Comparison of ENCODE assay signal across 22 cellular contexts in the genomic region with DNA sequence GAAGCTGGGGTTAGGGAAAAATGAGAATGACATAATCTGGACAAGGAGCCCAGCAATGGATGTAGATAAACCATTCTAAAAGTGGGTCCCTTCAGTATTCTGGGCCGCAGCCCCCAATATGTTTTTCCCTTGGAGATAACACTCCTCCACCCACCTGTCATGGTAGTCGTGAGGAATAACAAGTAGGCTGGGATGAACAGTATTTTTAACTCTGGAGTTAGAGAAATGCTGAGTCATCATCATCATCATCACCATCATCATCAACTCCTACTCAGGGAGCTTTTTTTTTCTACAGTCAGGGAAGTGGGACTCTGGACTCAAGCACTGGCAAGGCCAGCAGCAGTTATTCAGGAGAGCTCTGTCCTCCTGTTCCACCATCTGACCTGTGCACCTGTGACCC. TPM values are rescaled to one million over a fixed set of nuclear protein-coding genes. Genes with fewer than 3 reads are reported as not detected.
DNase-seq lines count a peak whose midpoint lies in the region; ATAC-seq, FAIRE-seq and TF ChIP-seq lines count a peak whose summit lies in the region.
"Had no signal": no experiment of that assay in that cellular context is flagged by ENCODE, and none has a peak within 500 bp of the region (broad histone marks: within the 10 kb centered on the region; RNA-seq: fewer than 3 reads in every experiment).

No MANE protein-coding gene starts in this region.

- no peak overlapping the region for H2BK120ac ChIP-seq in H1 (replicated peaks; ENCODE audit: low read depth, low read length)

- 0 out of 2 replicates have a peak overlapping the region, but pooled peaks have one; percentile 51 for H3K27ac Mint-ChIP-seq in GM23338
- H3K27ac Mint-ChIP-seq: CD4-positive, CD25-positive, alpha-beta regulatory T cell; CD8-positive, alpha-beta memory T cell had no signal

- DNase-seq in A172 (ENCODE audit: low spot score) (peak; percentile 20), GM23338 (ENCODE audit: low spot score) (no peak), RKO (ENCODE audit: low spot score) (peak; percentile 2), H1 (ENCODE audit: low read depth in 1 of 2, low spot score in 2 of 2) (no peak), glomerular visceral epithelial cell (ENCODE audit: extremely low spot score) (no peak), SK-N-SH (no peak), H7 (no peak), left colon (no peak)
- DNase-seq: 8988T; ACHN; BE2C; C1 segment of cervical spinal cord; CD4-positive, CD25-positive, alpha-beta regulatory T cell; CD8-positive, alpha-beta memory T cell; COR-L47; GOT3; Karpas-422; KBM-7 had no signal

- TF ChIP-seq RAD21 in H1 (IDR thresholded peaks at IDR 0.05 in 1 of 2, conservative IDR thresholded peaks at IDR 0.05 in 1 of 2; ENCODE audit: low read depth in 2 of 2, low read length in 2 of 2), result no peak
- no peak for TF ChIP-seq RAD21 in SK-N-SH (IDR thresholded peaks at IDR 0.05; ENCODE audit: low read length)

- H2BK12ac ChIP-seq in H1 (ENCODE audit: low read depth, low read length), result no peak overlapping the region

- WGBS in H1 (ENCODE audit: extremely low coverage in 1 of 2, insufficient coverage in 1 of 2, insufficient read length in 1 of 2, insufficient replicate concordance in 2 of 2, low coverage in 1 of 2, low lambda C conversion rate in 2 of 2, missing lambda C conversion rate in 1 of 2), 2 experiments, result 79% methylated on average over 2 of the region's 2 CpGs; no CpG with 5 or more reads in 1 of the 2 experiments
- 30% methylated on average over 2 of the region's 2 CpGs for WGBS in SK-N-SH (ENCODE audit: low lambda C conversion rate)

- H3K4ac ChIP-seq in H1 (replicated peaks; ENCODE audit: insufficient read length, low read depth, low read length), result no peak overlapping the region

- no peak overlapping the region for H2AK5ac ChIP-seq in H1 (ENCODE audit: low read depth, low read length)

- H3K79me2 ChIP-seq in GM23338 (replicated peaks; ENCODE audit: insufficient read depth) (peaks cover 10% of the 10 kb centered on the region), H1 (ENCODE audit: control insufficient read depth in 1 of 2, insufficient read depth in 2 of 2, low read length in 2 of 2) (peaks cover 0 to 14% of the 10 kb centered on the region in 2 experiments; a peak in 2 of 4 replicates), SK-N-SH (ENCODE audit: insufficient read depth) (no peaks in the 10 kb centered on the region)

- no peak for FAIRE-seq in H1 (lab: Jason Lieb, UNC)
- FAIRE-seq: D721Med, G401.6, GM12891 had no signal

- no peaks in the 10 kb centered on the region for H3K9me2 ChIP-seq in GM23338 (ENCODE audit: insufficient read depth)
- no peaks in the 10 kb centered on the region for H3K9me2 ChIP-seq in SK-N-SH

- no peaks in the 10 kb centered on the region for H4K20me1 ChIP-seq in GM23338 (replicated peaks; ENCODE audit: insufficient read depth)
- H4K20me1 ChIP-seq in H1 (replicated peaks in 1 of 2; ENCODE audit: control insufficient read depth in 1 of 2, insufficient read depth in 2 of 2, low read length in 2 of 2), result peaks cover 0 to 4% of the 10 kb centered on the region in 2 experiments
- H4K20me1 ChIP-seq in SK-N-SH (ENCODE audit: insufficient read depth), result no peaks in the 10 kb centered on the region

- H3K18ac ChIP-seq in H1 (ENCODE audit: extremely low read depth, low read length), result no peak overlapping the region

- no peak overlapping the region for H3K27ac ChIP-seq in GM23338 (ENCODE audit: low read depth)
- H3K27ac ChIP-seq in H1 (ENCODE audit: low read depth, low read length), result no peak overlapping the region
- H3K27ac ChIP-seq in SK-N-SH (ENCODE audit: low read depth in 2 of 2, low read length in 1 of 2), result no peak overlapping the region

- TF ChIP-seq CTCF in GM23338 (conservative IDR thresholded peaks at IDR 0.05; ENCODE audit: low read depth in 2 of 2), result no peak
- no peak for TF ChIP-seq CTCF in H1 (IDR thresholded peaks at IDR 0.05; ENCODE audit: control extremely low read depth in 1 of 3, insufficient read depth in 1 of 3, low read depth in 1 of 3, low read length in 3 of 3)
- no peak for TF ChIP-seq CTCF in SK-N-SH (IDR thresholded peaks at IDR 0.05)

- H3K56ac ChIP-seq in H1 (replicated peaks; ENCODE audit: insufficient read length, low read depth, low read length), result no peak overlapping the region

- H3K36me3 ChIP-seq in GM23338 (ENCODE audit: insufficient read depth) (no peaks in the 10 kb centered on the region), H1 (ENCODE audit: control insufficient read depth in 2 of 4, insufficient read depth in 4 of 4, low read length in 3 of 4) (no peaks in the 10 kb centered on the region), SK-N-SH (replicated peaks in 1 of 2; ENCODE audit: control insufficient read depth in 1 of 2, insufficient read depth in 2 of 2, low read length in 1 of 2) (no peaks in the 10 kb centered on the region), H7 (replicated peaks; ENCODE audit: control insufficient read depth, insufficient read depth, low read length) (no peaks in the 10 kb centered on the region)
- H3K36me3 ChIP-seq: BE2C, HAP-1 had no signal

- H3K14ac ChIP-seq in H1 (ENCODE audit: insufficient read length), result no peak overlapping the region

- H3K4me1 Mint-ChIP-seq in GM23338, result peaks cover 38% of the 10 kb centered on the region

- CTCF ChIA-PET in H1 (lab: Charles Lee; ENCODE audit: partially characterized antibody) (interaction anchor here (1.3 to 10.3 kb wide), 5 partner anchors 13 to 615 kb away, joined by 3 to 126 read pairs (median 9); no protein-coding TSS in a partner anchor), SK-N-SH (lab: Yijun Ruan, JAX) (interaction anchor here (0.6 to 5.9 kb wide), 8 partner anchors 12 to 1107 kb away, joined by 3 to 34 read pairs (median 5); no protein-coding TSS in a partner anchor)

- H3K4me2 ChIP-seq in GM23338 (no peak overlapping the region), H1 (ENCODE audit: insufficient read depth in 1 of 2, low read depth in 2 of 2, low read length in 2 of 2) (no peak overlapping the region), SK-N-SH (no peak overlapping the region)

- no peak for TF ChIP-seq EP300 in H1 (IDR thresholded peaks at IDR 0.05; ENCODE audit: borderline replicate concordance in 1 of 2, low read depth in 2 of 2, low read length in 2 of 2)
- no peak for TF ChIP-seq EP300 in SK-N-SH (IDR thresholded peaks at IDR 0.05; ENCODE audit: borderline replicate concordance in 1 of 2, low read depth in 1 of 2, low read length in 1 of 2)

- no peak overlapping the region for H2BK20ac ChIP-seq in H1 (ENCODE audit: low read length)

- H3K23me2 ChIP-seq in H1 (ENCODE audit: low read depth, low read length), result peaks cover 12% of the 10 kb centered on the region

- TF ChIP-seq POLR2A in H1 (IDR thresholded peaks at IDR 0.05; ENCODE audit: control extremely low read depth in 1 of 2, low read depth in 2 of 2, low read length in 2 of 2), result no peak

- H4K91ac ChIP-seq in H1 (replicated peaks; ENCODE audit: insufficient read length, low read length), result no peak overlapping the region

- H4K5ac ChIP-seq in H1 (ENCODE audit: insufficient read length, low read depth, low read length), result no peak overlapping the region

- H2BK5ac ChIP-seq in H1 (ENCODE audit: low read depth, low read length), result no peak overlapping the region

- 0 out of 2 replicates have a peak, but pooled peaks cover 3% of the 10 kb centered on the region for H3K79me1 ChIP-seq in H1 (ENCODE audit: low read depth, low read length)

- H3K4me1 ChIP-seq in GM23338 (ENCODE audit: insufficient read depth) (peaks cover 11% of the 10 kb centered on the region), H1 (replicated peaks in 1 of 4; ENCODE audit: control insufficient read depth in 3 of 4, insufficient read depth in 4 of 4, low read length in 3 of 4) (peaks cover 0 to 8% (median 2%) of the 10 kb centered on the region in 4 experiments; a peak in 5 of 7 replicates), SK-N-SH (ENCODE audit: control insufficient read depth in 1 of 2, insufficient read depth in 2 of 2, low read depth in 1 of 2, low read length in 1 of 2) (no peaks in the 10 kb centered on the region)
- H3K4me1 ChIP-seq: BE2C, HAP-1 had no signal

- H3K27me3 ChIP-seq in GM23338 (ENCODE audit: insufficient read depth) (no peaks in the 10 kb centered on the region), H1 (replicated peaks in 1 of 4; ENCODE audit: control insufficient read depth in 3 of 4, extremely low read depth in 1 of 4, insufficient read depth in 3 of 4, low read length in 3 of 4) (no peaks in the 10 kb centered on the region), SK-N-SH (ENCODE audit: insufficient read depth) (no peaks in the 10 kb centered on the region; the same call in 1 of the 2 replicates), H7 (ENCODE audit: control insufficient read depth, insufficient read depth, low read length) (no peaks in the 10 kb centered on the region)

- H3K9ac ChIP-seq in H1 (replicated peaks in 1 of 4; ENCODE audit: extremely low read depth in 1 of 4, low read depth in 3 of 4, low read length in 3 of 4) (no peak overlapping the region), SK-N-SH (no peak overlapping the region)

- H3K23ac ChIP-seq in H1 (ENCODE audit: insufficient read length), result no peak overlapping the region

- H2BK15ac ChIP-seq in H1 (ENCODE audit: low read length), result no peak overlapping the region

- no peaks in the 10 kb centered on the region for H3K36me3 Mint-ChIP-seq in GM23338 (ENCODE audit: low read depth)
- H3K36me3 Mint-ChIP-seq: CD4-positive, CD25-positive, alpha-beta regulatory T cell had no signal

- intact Hi-C loops in left colon (cut with DNase I, micrococcal nuclease), result no loop called here

- H3K9me3 Mint-ChIP-seq in GM23338, result no peaks in the 10 kb centered on the region
- H3K9me3 Mint-ChIP-seq: CD8-positive, alpha-beta memory T cell had no signal

- H3K4me3 ChIP-seq in GM23338, result no peak overlapping the region
- no peak overlapping the region for H3K4me3 ChIP-seq in H1 (ENCODE audit: extremely low read depth in 1 of 4, insufficient read depth in 2 of 4, low read depth in 3 of 4, low read length in 4 of 4)
- H3K4me3 ChIP-seq in SK-N-SH (ENCODE audit: low read depth in 2 of 2, low read length in 1 of 2), result no peak overlapping the region
- no peak overlapping the region for H3K4me3 ChIP-seq in H7 (ENCODE audit: insufficient read depth, low read depth, low read length)
- H3K4me3 ChIP-seq: HAP-1 had no signal

- H3K27me3 Mint-ChIP-seq in GM23338 (ENCODE audit: insufficient read depth, low read depth, poor library complexity), result peaks cover 3% of the 10 kb centered on the region

- no peaks in the 10 kb centered on the region for H3F3A ChIP-seq in GM23338 (replicated peaks; ENCODE audit: low read depth)
- no peaks in the 10 kb centered on the region for H3F3A ChIP-seq in SK-N-SH (replicated peaks; ENCODE audit: insufficient read depth)

- POLR2A ChIA-PET in H1 (lab: Charles Lee; ENCODE audit: partially characterized antibody) (no interaction called here), SK-N-SH (lab: Yijun Ruan, JAX) (no interaction called here)

- no peak overlapping the region for H2AFZ ChIP-seq in GM23338
- H2AFZ ChIP-seq in H1 (ENCODE audit: low read length), result no peak overlapping the region
- no peak overlapping the region for H2AFZ ChIP-seq in SK-N-SH (ENCODE audit: low read depth)

- H3K9me3 ChIP-seq in H1 (ENCODE audit: insufficient read depth in 2 of 2, low read depth in 1 of 2, low read length in 1 of 2), result no peaks in the 10 kb centered on the region
- no peaks in the 10 kb centered on the region for H3K9me3 ChIP-seq in SK-N-SH
- H3K9me3 ChIP-seq: BE2C, HAP-1 had no signal

- ATAC-seq in GM23338 (no peak), left colon (no peak)

- no peak overlapping the region for H3K4me3 Mint-ChIP-seq in GM23338
- H3K4me3 Mint-ChIP-seq: CD4-positive, CD25-positive, alpha-beta regulatory T cell; CD8-positive, alpha-beta memory T cell had no signal

- H4K8ac ChIP-seq in H1 (ENCODE audit: extremely low read depth, insufficient read depth, low read length), result no peak overlapping the region

RNA-seq across cellular contexts. Expression of a gene that starts 12.8 kb away (rescaled TPM):
- 0.26 and 0.91 TPM in 2 replicates for total RNA-seq in A172 (2014; rRNA removed; shearing (Covaris generic))
- total RNA-seq in GM23338 (2014; rRNA removed; shearing (Covaris generic)), result 2.9 and 4.4 TPM in 2 replicates
- polyA plus RNA-seq in GM23338 (2016; fragmentation: Nextera tagmentation; extraction: Ambion mirVana), result 1.5 and 2.0 TPM in 2 replicates
- 8.3 and 8.9 TPM in 2 replicates for total RNA-seq in H1 (2021; fragmentation: NEBNext Ultra II Directional; extraction: Animal tissue kit (Norgen Biotek cat#: 25700))
- polyA plus RNA-seq in H1 (2011; rRNA removed), result 8.0 and 8.5 TPM in 2 replicates
- polyA plus RNA-seq in H1 (2011; cell fraction: cytosol; rRNA removed), result 8.1 TPM
- polyA plus RNA-seq in H1 (2011; cell fraction: nucleus; rRNA removed), result 14.4 TPM
- 6.9 to 12.6 TPM (median 10.8 TPM) in 4 replicates for polyA plus RNA-seq in H1 (2012, experiment 1 of 2)
- polyA plus RNA-seq in H1 (2012, experiment 2 of 2), result 6.8 TPM
- 4.3 TPM for polyA plus RNA-seq in H1 (2013, experiment 1 of 2)
- 4.5 TPM for polyA plus RNA-seq in H1 (2013, experiment 2 of 2)
- polyA minus RNA-seq in H1 (2011; rRNA and poly(A)+ RNA removed), result 9.8 and 10.1 TPM in 2 replicates
- 5.8 TPM for polyA minus RNA-seq in H1 (2011; cell fraction: cytosol; rRNA and poly(A)+ RNA removed)
- polyA minus RNA-seq in H1 (2011; cell fraction: nucleus; rRNA and poly(A)+ RNA removed), result 4.6 TPM
- 0.78 and 0.94 TPM in 2 replicates for polyA plus RNA-seq in SK-N-SH (2012; rRNA removed)
- 0.41 and 0.75 TPM in 2 replicates for polyA plus RNA-seq in SK-N-SH (2012; cell fraction: cytosol; rRNA removed)
- 0.49 and 0.56 TPM in 2 replicates for polyA plus RNA-seq in SK-N-SH (2012; cell fraction: nucleus; rRNA removed)
- 2.1 and 4.1 TPM in 2 replicates for total RNA-seq in H7 (2014; rRNA removed; shearing (Covaris generic))
- total RNA-seq in left colon, result 1 to 10 TPM; 3.2 to 7.5 TPM
- total RNA-seq: CD4-positive, CD25-positive, alpha-beta regulatory T cell; CD8-positive, alpha-beta memory T cell had no signal
- polyA plus RNA-seq: CD4-positive, CD25-positive, alpha-beta regulatory T cell; CD8-positive, alpha-beta memory T cell had no signal

RNA-seq across cellular contexts. Expression of a gene that starts 20.5 kb away (rescaled TPM):
- not detected in 2 replicates for total RNA-seq in A172 (2014; rRNA removed; shearing (Covaris generic))
- total RNA-seq in GM23338 (2014; rRNA removed; shearing (Covaris generic)), result not detected in 2 replicates
- polyA plus RNA-seq in GM23338 (2016; fragmentation: Nextera tagmentation; extraction: Ambion mirVana) (0.29 TPM in 1 of 2 replicates, not detected in the other), H1 (2011; rRNA removed) (0.66 and 1.00 TPM in 2 replicates), SK-N-SH (2012; rRNA removed) (0.02 TPM in 1 of 2 replicates, not detected in the other)
- 0.61 TPM in 2 replicates for total RNA-seq in H1 (2021; fragmentation: NEBNext Ultra II Directional; extraction: Animal tissue kit (Norgen Biotek cat#: 25700))
- polyA plus RNA-seq in H1 (2011; cell fraction: cytosol; rRNA removed), result 0.50 TPM
- polyA plus RNA-seq in H1 (2011; cell fraction: nucleus; rRNA removed), result 2.4 TPM
- 0.92 to 1.3 TPM (median 1.2 TPM) in 4 replicates for polyA plus RNA-seq in H1 (2012, experiment 1 of 2)
- 0.84 TPM for polyA plus RNA-seq in H1 (2012, experiment 2 of 2)
- 0.57 TPM for polyA plus RNA-seq in H1 (2013, experiment 1 of 2)
- polyA plus RNA-seq in H1 (2013, experiment 2 of 2), result 0.42 TPM
- polyA minus RNA-seq in H1 (2011; rRNA and poly(A)+ RNA removed), result 0.27 and 0.54 TPM in 2 replicates
- polyA minus RNA-seq in H1 (2011; cell fraction: cytosol; rRNA and poly(A)+ RNA removed), result not detected
- polyA minus RNA-seq in H1 (2011; cell fraction: nucleus; rRNA and poly(A)+ RNA removed), result 1.8 TPM
- polyA plus RNA-seq in SK-N-SH (2012; cell fraction: cytosol; rRNA removed), result 0.05 TPM in 1 of 2 replicates, not detected in the other
- 0.06 and 0.18 TPM in 2 replicates for polyA plus RNA-seq in SK-N-SH (2012; cell fraction: nucleus; rRNA removed)
- total RNA-seq in H7 (2014; rRNA removed; shearing (Covaris generic)), result 0.22 TPM in 1 of 2 replicates, not detected in the other
- 10 to 100 TPM; 16.9 to 19.2 TPM for total RNA-seq in left colon
- total RNA-seq: CD4-positive, CD25-positive, alpha-beta regulatory T cell; CD8-positive, alpha-beta memory T cell had no signal
- polyA plus RNA-seq: CD4-positive, CD25-positive, alpha-beta regulatory T cell; CD8-positive, alpha-beta memory T cell had no signal

Comparison
In these comparisons a context has a peak if more than half of its experiments do, and no peak if none do; other contexts are left out.
1. DNase-seq: peak in A172 (single experiment) and RKO (single experiment); none in GM23338 (single experiment), H1 (0 of 2), glomerular visceral epithelial cell (single experiment), SK-N-SH (single experiment), H7 (single experiment) and left colon (0 of 2).
2. RNA of a gene that starts 20.5 kb away (total RNA-seq): 16.9 to 19.2 TPM in left colon; 0.61 TPM in H1, not detected in GM23338, 0.22 TPM in H7 and not detected in A172; every median in the first group is over 10 times any median in the second.